ENCODE assay signal across 8 cellular contexts in genomic region chr9:4490705-4491620, GRCh38. TPM values are rescaled to one million over a fixed set of nuclear protein-coding genes. Genes with fewer than 3 reads are reported as not detected.
DNase-seq lines count a peak whose midpoint lies in the region; ATAC-seq and TF ChIP-seq lines count a peak whose summit lies in the region.

No MANE protein-coding gene starts in this region.

- no peak for TF ChIP-seq EP300 in sigmoid colon (IDR thresholded peaks at IDR 0.05)

- peaks cover 0 to 23% (median 18%) of the 10 kb centered on the region in 4 donors for H3K4me1 ChIP-seq in sigmoid colon

- H3K27ac Mint-ChIP-seq in activated T-cell treated with anti-CD3 and anti-CD28 coated beads, Interleukin-2, amount 50 U/mL, for 72 hours = no peak overlapping the region

- TF ChIP-seq POLR2A in sigmoid colon (IDR thresholded peaks at IDR 0.05) = no peak

- no peaks in the 10 kb centered on the region for H3K27me3 ChIP-seq in sigmoid colon

- ATAC-seq in HG02938 (IDR thresholded peaks at IDR 0.05; ENCODE audit: unreplicated experiment) (peak; percentile 5), left ventricle myocardium superior (no peak)
- ATAC-seq in activated T-cell treated with anti-CD3 and anti-CD28 coated beads, Interleukin-2, amount 50 U/mL, for 72 hours (replicated peaks in 1 of 2) = peak; percentile 22 to 35

- intact Hi-C loops in left ventricle myocardium superior (cut with micrococcal nuclease) (no loop called here), sigmoid colon (cut with DNase I) (loop anchor here (5.0 kb wide), 2 partner anchors 61 to 106 kb away; no protein-coding TSS in a partner anchor)

- TF ChIP-seq CTCF in sigmoid colon (IDR thresholded peaks at IDR 0.05) = no peak

- H3K36me3 ChIP-seq in sigmoid colon = no peaks in the 10 kb centered on the region

- H3K27ac ChIP-seq in sigmoid colon = peak overlapping the region; percentile 76 to 90 (median 86)

- 1 to 3% methylated on average over 52 of the region's 52 CpGs for WGBS in sigmoid colon, 2 donors

- no peaks in the 10 kb centered on the region for H3K9me3 ChIP-seq in sigmoid colon

- peak overlapping the region; percentile 54 to 86 (median 75) for H3K4me3 ChIP-seq in sigmoid colon

- peak overlapping the region; percentile 84 to 87 for H3K4me3 Mint-ChIP-seq in activated T-cell treated with anti-CD3 and anti-CD28 coated beads, Interleukin-2, amount 50 U/mL, for 72 hours

- peaks cover 0 to 5% of the 10 kb centered on the region in 2 donors for H3K36me3 Mint-ChIP-seq in activated T-cell treated with anti-CD3 and anti-CD28 coated beads, Interleukin-2, amount 50 U/mL, for 72 hours (ENCODE audit: insufficient read depth in 2 of 2)

- no peaks in the 10 kb centered on the region for H3K9me3 Mint-ChIP-seq in activated T-cell treated with anti-CD3 and anti-CD28 coated beads, Interleukin-2, amount 50 U/mL, for 72 hours

- H3K4me1 Mint-ChIP-seq in activated T-cell treated with anti-CD3 and anti-CD28 coated beads, Interleukin-2, amount 50 U/mL, for 72 hours (ENCODE audit: low read depth) = peaks cover 29% of the 10 kb centered on the region

- DNase-seq in activated CD4-positive, alpha-beta T cell treated with anti-CD3 and anti-CD28 coated beads, Interleukin-2, amount 50 U/mL, for 48 hours = peak; percentile 3 to 8
- DNase-seq in activated CD4-positive, alpha-beta T cell treated with anti-CD3 and anti-CD28 coated beads, Interleukin-2, amount 50 U/mL, for 4 hours = no peak
- DNase-seq in activated T-cell treated with anti-CD3 and anti-CD28 coated beads, Interleukin-2, amount 50 U/mL, for 72 hours = peak in 1 of 2 donors; percentile 8
- peak; percentile 36 for DNase-seq in left ventricle myocardium superior
- DNase-seq in sigmoid colon = no peak
- no peak for DNase-seq in islet precursor cell
- DNase-seq in SHP77 (lab: John Stamatoyannopoulos, UW) = no peak

- H3K27me3 Mint-ChIP-seq in activated T-cell treated with anti-CD3 and anti-CD28 coated beads, Interleukin-2, amount 50 U/mL, for 72 hours (ENCODE audit: low read depth) = peaks cover 56% of the 10 kb centered on the region

RNA-seq across cellular contexts. Expression of gene SLC1A1, which starts 0.7 kb away (rescaled TPM):
- total RNA-seq in activated T-cell treated with anti-CD3 and anti-CD28 coated beads, Interleukin-2, amount 50 U/mL, for 72 hours = under 1 TPM; 0.14 to 0.23 TPM
- total RNA-seq in left ventricle myocardium superior (2.1 TPM), sigmoid colon (1 to 10 TPM; 3.3 to 7.5 (median 5.3) TPM)
- polyA plus RNA-seq in sigmoid colon = 1 to 10 TPM; 4.4 to 5.4 (median 5.2) TPM

Comparison
In these comparisons a context has a peak if more than half of its experiments do, and no peak if none do; other contexts are left out.
1. DNase-seq: peak in activated CD4-positive, alpha-beta T cell treated with anti-CD3 and anti-CD28 coated beads, Interleukin-2, amount 50 U/mL, for 48 hours (2 of 2) and left ventricle myocardium superior (single experiment); none in activated CD4-positive, alpha-beta T cell treated with anti-CD3 and anti-CD28 coated beads, Interleukin-2, amount 50 U/mL, for 4 hours (0 of 2), sigmoid colon (single experiment), islet precursor cell (single experiment) and SHP77 (0 of 2).